ENCODE assay signal across 23 cellular contexts in the genomic region with DNA sequence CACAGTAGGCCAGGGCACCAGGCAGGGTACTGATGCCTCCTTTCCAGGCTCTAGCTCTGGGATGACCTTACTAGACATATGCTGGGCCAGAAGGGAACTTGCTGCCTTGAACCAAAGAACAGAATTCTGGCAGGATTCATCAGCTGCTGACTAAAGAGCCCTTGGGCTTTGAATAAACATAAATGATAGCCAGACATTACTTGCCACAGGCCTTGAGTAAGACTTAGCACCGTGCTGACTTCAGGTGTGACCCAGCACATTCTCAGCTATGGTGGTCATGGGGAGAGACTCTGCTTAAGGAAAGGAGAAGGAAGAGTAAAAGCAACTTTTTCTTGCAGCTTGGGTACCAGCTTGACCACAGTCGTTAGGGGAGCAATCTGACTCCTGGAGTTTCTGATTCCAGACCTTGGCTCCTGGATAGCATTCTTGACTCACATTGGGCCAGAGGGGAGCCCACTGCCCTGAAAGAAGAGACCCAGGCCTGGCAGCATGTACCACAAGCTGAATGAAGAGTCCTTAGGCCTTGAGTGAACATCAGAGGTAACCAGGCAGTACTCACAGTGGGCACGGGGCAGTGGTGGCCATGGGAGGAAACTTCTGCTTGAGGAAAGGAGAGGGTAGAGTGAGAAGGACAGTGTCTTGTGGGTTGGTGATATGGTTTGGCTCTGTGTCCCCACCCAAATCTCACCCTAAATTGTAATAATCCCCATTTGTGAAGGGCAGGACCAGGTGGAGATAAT.
"Had no signal": no experiment of that assay in that cellular context is flagged by ENCODE, and none has a peak within 500 bp of the region (broad histone marks: within the 10 kb centered on the region; RNA-seq: fewer than 3 reads in every experiment).

No MANE protein-coding gene starts in this region.

- H3K4me3 ChIP-seq: esophagus squamous epithelium, gastrocnemius medialis, hepatocyte, prostate gland, sigmoid colon, smooth muscle cell, testis, transverse colon had no signal

- DNase-seq: activated CD4-positive, alpha-beta T cell treated with anti-CD3 and anti-CD28 coated beads for 36 hours; activated CD4-positive, CD25-positive, alpha-beta regulatory T cell; activated CD8-positive, alpha-beta memory T cell treated with anti-CD3 and anti-CD28 coated beads, Interleukin-2, amount 10 ng/mL, durations not matched to agents 7 days and 5 days; activated CD8-positive, alpha-beta T cell treated with anti-CD3 and anti-CD28 coated beads, Interleukin-2, amount 10 ng/mL, durations not matched to agents 7 days and 5 days; activated T-cell treated with anti-CD3 and anti-CD28 coated beads, Interleukin-2, amount 50 U/mL, for 48 hours; anterior cingulate cortex; central memory CD4-positive, alpha-beta T cell; endodermal cell; esophagus squamous epithelium; gastrocnemius medialis; islet precursor cell; naive B cell; nephron progenitor cell; retina; sigmoid colon; stimulated activated CD4-positive, alpha-beta T cell treated with anti-CD3 and anti-CD28 coated beads, Interleukin-15, amount 100 ng/mL, for 24 hours; stimulated activated naive CD4-positive, alpha-beta T cell treated with Interleukin-2 at 50 U/mL for 16 hours; testis; transverse colon had no signal

- ATAC-seq: activated CD4-positive, alpha-beta T cell treated with anti-CD3 and anti-CD28 coated beads for 36 hours; activated CD8-positive, alpha-beta memory T cell treated with anti-CD3 and anti-CD28 coated beads, Interleukin-2, amount 10 ng/mL, durations not matched to agents 7 days and 5 days; activated CD8-positive, alpha-beta T cell treated with anti-CD3 and anti-CD28 coated beads, Interleukin-2, amount 10 ng/mL, durations not matched to agents 7 days and 5 days; gastrocnemius medialis had no signal

- H3K27me3 ChIP-seq: esophagus squamous epithelium, gastrocnemius medialis, hepatocyte, neutrophil, sigmoid colon, testis, transverse colon had no signal

- H3K36me3 ChIP-seq: esophagus squamous epithelium, gastrocnemius medialis, neutrophil, prostate gland, sigmoid colon, transverse colon had no signal

- H3K4me1 ChIP-seq: esophagus squamous epithelium, gastrocnemius medialis, prostate gland, sigmoid colon, testis, transverse colon had no signal

- H3K27ac ChIP-seq: esophagus squamous epithelium, gastrocnemius medialis, hepatocyte, neutrophil, prostate gland, sigmoid colon, testis, transverse colon had no signal

- H3K9me3 ChIP-seq: esophagus squamous epithelium, gastrocnemius medialis, neutrophil, prostate gland, testis, transverse colon had no signal
